In genomic region chr12:21655594-21655993, GRCh38 we compare ENCODE assay signal across 8 cellular contexts. TPM values are rescaled to one million over a fixed set of nuclear protein-coding genes. Genes with fewer than 3 reads are reported as not detected.
DNase-seq lines count a peak whose midpoint lies in the region; ATAC-seq and TF ChIP-seq lines count a peak whose summit lies in the region.

No MANE protein-coding gene starts in this region.

- intact Hi-C loops in CD8-positive, alpha-beta T cell (cut with DNase I, micrococcal nuclease): loop anchor here (5.0 to 10.0 kb wide), 5 partner anchors 153 to 969 kb away; partner anchors contain the start of genes C2CD5 (in 2 of the 2), ETNK1 (in 1 of the 2), GOLT1B (in 1 of the 2) and PYROXD1 (in 1 of the 2)

- no peak for TF ChIP-seq CTCF in CD8-positive, alpha-beta T cell (IDR thresholded peaks at IDR 0.05)
- TF ChIP-seq CTCF in brain (conservative IDR thresholded peaks at IDR 0.05): no peak
- no peak for TF ChIP-seq CTCF in mesothelial cell of epicardium (IDR thresholded peaks at IDR 0.05; ENCODE audit: unreplicated experiment)

- H3K4me3 ChIP-seq in CD8-positive, alpha-beta T cell (ENCODE audit: low read depth, low read length): peak overlapping the region; percentile 72

- H3K4me1 Mint-ChIP-seq in CD8-positive, alpha-beta T cell (ENCODE audit: low read depth): peaks cover 76% of the 10 kb centered on the region
- H3K4me1 Mint-ChIP-seq in IgD-negative memory B cell: peaks cover 13 to 40% (median 36%) of the 10 kb centered on the region in 3 donors
- H3K4me1 Mint-ChIP-seq in brain: peaks cover 63% of the 10 kb centered on the region
- peaks cover 30% of the 10 kb centered on the region for H3K4me1 Mint-ChIP-seq in mesothelial cell of epicardium

- H3K27ac ChIP-seq in CD8-positive, alpha-beta T cell (ENCODE audit: low read depth, low read length): peak overlapping the region; percentile 70

- H3K4me3 Mint-ChIP-seq in CD8-positive, alpha-beta T cell: peak overlapping the region; percentile 99
- H3K4me3 Mint-ChIP-seq in IgD-negative memory B cell: peak overlapping the region; percentile 35 to 71 (median 58)
- H3K4me3 Mint-ChIP-seq in brain: peak overlapping the region; percentile 90 to 100 (median 96)
- peak overlapping the region; percentile 99 for H3K4me3 Mint-ChIP-seq in mesothelial cell of epicardium

- DNase-seq in CD8-positive, alpha-beta T cell: no peak
- DNase-seq in mesothelial cell of epicardium (ENCODE audit: low spot score in 2 of 2, unreplicated experiment in 2 of 2) (no peak), GM19238 (ENCODE audit: insufficient read length, low spot score) (no peak), globus pallidus (ENCODE audit: low spot score) (no peak), MV-4-11 (lab: John Stamatoyannopoulos, UW) (no peak)

- no peaks in the 10 kb centered on the region for H3K9me3 ChIP-seq in CD8-positive, alpha-beta T cell (ENCODE audit: low read length)

- no peaks in the 10 kb centered on the region for H3K27me3 Mint-ChIP-seq in CD8-positive, alpha-beta T cell (ENCODE audit: low read depth)
- H3K27me3 Mint-ChIP-seq in IgD-negative memory B cell (no peaks in the 10 kb centered on the region), brain (peaks cover 13% of the 10 kb centered on the region), mesothelial cell of epicardium (ENCODE audit: low read depth) (peaks cover 16% of the 10 kb centered on the region)

- H3K27ac Mint-ChIP-seq in CD8-positive, alpha-beta T cell: peak overlapping the region; percentile 42
- peak overlapping the region in 2 of 3 donors; percentile 41 to 57 for H3K27ac Mint-ChIP-seq in IgD-negative memory B cell
- peak overlapping the region; percentile 48 to 99 (median 64) for H3K27ac Mint-ChIP-seq in brain
- peak overlapping the region; percentile 24 for H3K27ac Mint-ChIP-seq in mesothelial cell of epicardium

- ATAC-seq in CD8-positive, alpha-beta T cell: no peak
- no peak for ATAC-seq in HG03469 (IDR thresholded peaks at IDR 0.05; ENCODE audit: unreplicated experiment)

- CTCF ChIA-PET in CD8-positive, alpha-beta T cell (lab: Charles Lee): no interaction called here

- POLR2A ChIA-PET in CD8-positive, alpha-beta T cell (lab: Charles Lee): interaction anchor here (0.9 to 4.5 kb wide), 5 partner anchors 9 to 153 kb away, joined by 3 to 75 read pairs (median 3); no protein-coding TSS in a partner anchor

- H3K36me3 Mint-ChIP-seq in CD8-positive, alpha-beta T cell: peaks cover 65% of the 10 kb centered on the region
- H3K36me3 Mint-ChIP-seq in IgD-negative memory B cell (peaks cover 4% of the 10 kb centered on the region), brain (peaks cover 45% of the 10 kb centered on the region), mesothelial cell of epicardium (peaks cover 14% of the 10 kb centered on the region)

- peaks cover 24% of the 10 kb centered on the region for H3K36me3 ChIP-seq in CD8-positive, alpha-beta T cell (ENCODE audit: insufficient read depth, low read length)

- peaks cover 56% of the 10 kb centered on the region for H3K4me1 ChIP-seq in CD8-positive, alpha-beta T cell (ENCODE audit: insufficient read depth, low read length)

- H3K9me3 Mint-ChIP-seq in CD8-positive, alpha-beta T cell: no peaks in the 10 kb centered on the region
- H3K9me3 Mint-ChIP-seq in IgD-negative memory B cell: no peaks in the 10 kb centered on the region
- H3K9me3 Mint-ChIP-seq in brain: peaks cover 0 to 3% (median 0%) of the 10 kb centered on the region in 5 experiments
- no peaks in the 10 kb centered on the region for H3K9me3 Mint-ChIP-seq in mesothelial cell of epicardium

- no peaks in the 10 kb centered on the region for H3K27me3 ChIP-seq in CD8-positive, alpha-beta T cell (ENCODE audit: insufficient read depth, low read length)

RNA-seq across cellular contexts. Expression of gene LDHB, which starts 2.0 kb away (rescaled TPM):
- 100 to 1,000 TPM; 492 to 577 TPM for total RNA-seq in CD8-positive, alpha-beta T cell
- polyA plus RNA-seq in IgD-negative memory B cell: 429 TPM
- 475 TPM for polyA plus RNA-seq in brain (ENCODE audit: insufficient read depth, low read depth, low replicate concordance)
- total RNA-seq in mesothelial cell of epicardium: 508 to 539 TPM (median 531 TPM) in 3 replicates

RNA-seq across cellular contexts. Expression of gene GYS2, which starts 50.9 kb away (rescaled TPM):
- under 1 TPM in 1 of 2 experiments, not detected in 1; 0.17 TPM for total RNA-seq in CD8-positive, alpha-beta T cell
- polyA plus RNA-seq in IgD-negative memory B cell (not detected), brain (ENCODE audit: insufficient read depth, low read depth, low replicate concordance) (not detected)
- not detected in 3 replicates for total RNA-seq in mesothelial cell of epicardium
